Comparison of ENCODE assay signal across 21 cellular contexts in genomic region chr16:66300037-66300436, GRCh38.
"Had no signal": no experiment of that assay in that cellular context is flagged by ENCODE, and none has a peak within 500 bp of the region (broad histone marks: within the 10 kb centered on the region; RNA-seq: fewer than 3 reads in every experiment).

No MANE protein-coding gene starts in this region.

- DNase-seq: effector memory CD4-positive, alpha-beta T cell; gastrocnemius medialis; heart right ventricle; left ventricle myocardium inferior; lower lobe of right lung; midbrain; occipital lobe; stimulated activated CD4-positive, alpha-beta T cell treated with anti-CD3 and anti-CD28 coated beads, Interleukin-2, amount 100 ng/mL, for 24 hours; stimulated activated CD4-positive, alpha-beta T cell treated with anti-CD3 and anti-CD28 coated beads, Interleukin-4, amount 100 ng/mL, for 4 hours; stimulated activated naive CD4-positive, alpha-beta T cell; stomach; substantia nigra; transverse colon had no signal

- ATAC-seq: gastrocnemius medialis, heart right ventricle, lower lobe of right lung, pancreas, sciatic nerve had no signal

- H3K27ac Mint-ChIP-seq: memory B cell; natural killer cell treated with Interleukin-12 subunit alpha and Interleukin-12 subunit beta and Interleukin-15 and Interleukin-18, amount 100 ng/mL, for 72 hours had no signal

- H3K4me3 ChIP-seq: esophagus muscularis mucosa, gastrocnemius medialis, heart right ventricle, left ventricle myocardium inferior, lower lobe of right lung, pancreas, prostate gland, skin epidermis, stomach, thoracic aorta, transverse colon had no signal

- H3K27me3 ChIP-seq: pancreas, transverse colon had no signal

- H3K27ac ChIP-seq: esophagus muscularis mucosa, gastrocnemius medialis, heart right ventricle, left ventricle myocardium inferior, lower lobe of right lung, pancreas, prostate gland, skin epidermis, stomach, thoracic aorta, transverse colon had no signal

- H3K4me3 Mint-ChIP-seq: memory B cell; natural killer cell treated with Interleukin-12 subunit alpha and Interleukin-12 subunit beta and Interleukin-15 and Interleukin-18, amount 100 ng/mL, for 72 hours had no signal

- H3K9me3 Mint-ChIP-seq: natural killer cell treated with Interleukin-12 subunit alpha and Interleukin-12 subunit beta and Interleukin-15 and Interleukin-18, amount 100 ng/mL, for 72 hours had no signal

- H3K36me3 ChIP-seq: esophagus muscularis mucosa, gastrocnemius medialis, heart right ventricle, left ventricle myocardium inferior, lower lobe of right lung, pancreas, prostate gland, stomach, thoracic aorta, transverse colon had no signal

- H3K36me3 Mint-ChIP-seq: memory B cell; natural killer cell treated with Interleukin-12 subunit alpha and Interleukin-12 subunit beta and Interleukin-15 and Interleukin-18, amount 100 ng/mL, for 72 hours had no signal

- H3K4me1 ChIP-seq: gastrocnemius medialis, heart right ventricle, left ventricle myocardium inferior, lower lobe of right lung, pancreas, prostate gland, stomach, transverse colon had no signal

- H3K9me3 ChIP-seq: gastrocnemius medialis, lower lobe of right lung, pancreas, prostate gland, thoracic aorta, transverse colon had no signal
